1 cellular context compared by ENCODE assay signal in the genomic region with DNA sequence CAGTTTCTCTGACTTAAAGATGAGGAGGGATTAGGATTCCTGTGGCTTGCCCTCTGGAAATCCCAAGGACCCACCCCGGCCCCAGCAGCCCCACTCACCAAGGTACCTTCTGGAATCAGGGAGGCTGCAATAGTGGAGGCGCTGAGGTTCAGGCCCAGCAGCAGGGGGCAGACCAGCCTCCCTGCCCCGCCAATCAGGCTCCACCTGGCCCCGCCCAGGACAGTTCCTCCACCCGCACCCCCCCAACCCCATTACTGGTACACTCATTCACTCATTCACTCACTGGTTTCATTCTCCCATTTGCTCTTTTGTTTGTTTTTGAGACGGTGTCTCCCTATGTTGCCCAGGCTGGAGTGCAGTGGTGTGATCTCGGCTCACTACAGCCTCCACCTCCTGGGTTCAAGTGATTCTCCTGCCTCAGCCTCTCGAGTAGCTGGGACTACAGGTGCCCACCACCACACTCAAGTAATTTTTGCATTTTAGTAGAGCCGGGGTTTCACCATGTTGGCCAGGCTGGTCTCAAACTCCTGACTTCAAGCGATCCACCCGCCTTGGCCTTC.
A peak's percentile ranks its signal among the peaks of the same experiment; 100 is the strongest.
TF ChIP-seq lines count a peak whose summit lies in the region.
"Not testable (repeated sequence)": the region's sequence is repeated elsewhere in the genome, so short reads cannot be mapped to it uniquely, and the experiment has no call there.

No MANE protein-coding gene starts in this region.

TF ChIP-seq in K562, 482 proteins besides CTCF, POLR2A, EP300 and RAD21:
- TF ChIP-seq NFYB (IDR thresholded peaks at IDR 0.05; ENCODE audit: extremely low read depth, insufficient read length) (peak; percentile 13), JUND (IDR thresholded peaks at IDR 0.05; ENCODE audit: borderline replicate concordance, low read depth, low read length) (0 out of 2 replicates have a peak, but pooled peaks have one; percentile 9), RBFOX2 (IDR thresholded peaks at IDR 0.05; ENCODE audit: low read depth, low read length) (0 out of 2 replicates have a peak, but pooled peaks have one; percentile 25), BCOR (IDR thresholded peaks at IDR 0.05) (peak; percentile 50; the same call in 1 of the 2 replicates), MAZ (CRISPR knock-in tag; conservative IDR thresholded peaks at IDR 0.05 in 1 of 2, IDR thresholded peaks at IDR 0.05 in 1 of 2) (peak in 1 of 2 experiments; percentile 39; a peak in 1 of 4 replicates), POLR2G (IDR thresholded peaks at IDR 0.05; ENCODE audit: low read depth, low read length) (peak; percentile 37), ZNF24 (IDR thresholded peaks at IDR 0.05) (peak; percentile 96)
- TF ChIP-seq, protein P1, sequence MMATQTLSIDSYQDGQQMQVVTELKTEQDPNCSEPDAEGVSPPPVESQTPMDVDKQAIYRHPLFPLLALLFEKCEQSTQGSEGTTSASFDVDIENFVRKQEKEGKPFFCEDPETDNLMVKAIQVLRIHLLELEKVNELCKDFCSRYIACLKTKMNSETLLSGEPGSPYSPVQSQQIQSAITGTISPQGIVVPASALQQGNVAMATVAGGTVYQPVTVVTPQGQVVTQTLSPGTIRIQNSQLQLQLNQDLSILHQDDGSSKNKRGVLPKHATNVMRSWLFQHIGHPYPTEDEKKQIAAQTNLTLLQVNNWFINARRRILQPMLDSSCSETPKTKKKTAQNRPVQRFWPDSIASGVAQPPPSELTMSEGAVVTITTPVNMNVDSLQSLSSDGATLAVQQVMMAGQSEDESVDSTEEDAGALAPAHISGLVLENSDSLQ (IDR thresholded peaks at IDR 0.05) = peak; percentile 93
- TF ChIP-seq, protein P2, sequence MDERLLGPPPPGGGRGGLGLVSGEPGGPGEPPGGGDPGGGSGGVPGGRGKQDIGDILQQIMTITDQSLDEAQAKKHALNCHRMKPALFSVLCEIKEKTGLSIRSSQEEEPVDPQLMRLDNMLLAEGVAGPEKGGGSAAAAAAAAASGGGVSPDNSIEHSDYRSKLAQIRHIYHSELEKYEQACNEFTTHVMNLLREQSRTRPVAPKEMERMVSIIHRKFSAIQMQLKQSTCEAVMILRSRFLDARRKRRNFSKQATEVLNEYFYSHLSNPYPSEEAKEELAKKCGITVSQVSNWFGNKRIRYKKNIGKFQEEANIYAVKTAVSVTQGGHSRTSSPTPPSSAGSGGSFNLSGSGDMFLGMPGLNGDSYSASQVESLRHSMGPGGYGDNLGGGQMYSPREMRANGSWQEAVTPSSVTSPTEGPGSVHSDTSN (CRISPR knock-in tag; IDR thresholded peaks at IDR 0.05; ENCODE audit: low read depth) = 0 out of 2 replicates have a peak, but pooled peaks have one; percentile 37
- TF ChIP-seq, protein P2 (tag; conservative IDR thresholded peaks at IDR 0.05; ENCODE audit: low read depth) = 0 out of 2 replicates have a peak, but pooled peaks have one; percentile 23
- TF ChIP-seq, protein P3, sequence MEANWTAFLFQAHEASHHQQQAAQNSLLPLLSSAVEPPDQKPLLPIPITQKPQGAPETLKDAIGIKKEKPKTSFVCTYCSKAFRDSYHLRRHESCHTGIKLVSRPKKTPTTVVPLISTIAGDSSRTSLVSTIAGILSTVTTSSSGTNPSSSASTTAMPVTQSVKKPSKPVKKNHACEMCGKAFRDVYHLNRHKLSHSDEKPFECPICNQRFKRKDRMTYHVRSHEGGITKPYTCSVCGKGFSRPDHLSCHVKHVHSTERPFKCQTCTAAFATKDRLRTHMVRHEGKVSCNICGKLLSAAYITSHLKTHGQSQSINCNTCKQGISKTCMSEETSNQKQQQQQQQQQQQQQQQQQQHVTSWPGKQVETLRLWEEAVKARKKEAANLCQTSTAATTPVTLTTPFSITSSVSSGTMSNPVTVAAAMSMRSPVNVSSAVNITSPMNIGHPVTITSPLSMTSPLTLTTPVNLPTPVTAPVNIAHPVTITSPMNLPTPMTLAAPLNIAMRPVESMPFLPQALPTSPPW (CRISPR knock-in tag; IDR thresholded peaks at IDR 0.05) = peak; percentile 67
- not testable (repeated sequence) for TF ChIP-seq JUND (tag; IDR thresholded peaks at IDR 0.05; ENCODE audit: borderline replicate concordance, low read depth, low read length)
- TF ChIP-seq, protein P4, sequence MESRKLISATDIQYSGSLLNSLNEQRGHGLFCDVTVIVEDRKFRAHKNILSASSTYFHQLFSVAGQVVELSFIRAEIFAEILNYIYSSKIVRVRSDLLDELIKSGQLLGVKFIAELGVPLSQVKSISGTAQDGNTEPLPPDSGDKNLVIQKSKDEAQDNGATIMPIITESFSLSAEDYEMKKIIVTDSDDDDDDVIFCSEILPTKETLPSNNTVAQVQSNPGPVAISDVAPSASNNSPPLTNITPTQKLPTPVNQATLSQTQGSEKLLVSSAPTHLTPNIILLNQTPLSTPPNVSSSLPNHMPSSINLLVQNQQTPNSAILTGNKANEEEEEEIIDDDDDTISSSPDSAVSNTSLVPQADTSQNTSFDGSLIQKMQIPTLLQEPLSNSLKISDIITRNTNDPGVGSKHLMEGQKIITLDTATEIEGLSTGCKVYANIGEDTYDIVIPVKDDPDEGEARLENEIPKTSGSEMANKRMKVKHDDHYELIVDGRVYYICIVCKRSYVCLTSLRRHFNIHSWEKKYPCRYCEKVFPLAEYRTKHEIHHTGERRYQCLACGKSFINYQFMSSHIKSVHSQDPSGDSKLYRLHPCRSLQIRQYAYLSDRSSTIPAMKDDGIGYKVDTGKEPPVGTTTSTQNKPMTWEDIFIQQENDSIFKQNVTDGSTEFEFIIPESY (CRISPR knock-in tag; IDR thresholded peaks at IDR 0.05) = peak; percentile 85
- TF ChIP-seq, protein P5, sequence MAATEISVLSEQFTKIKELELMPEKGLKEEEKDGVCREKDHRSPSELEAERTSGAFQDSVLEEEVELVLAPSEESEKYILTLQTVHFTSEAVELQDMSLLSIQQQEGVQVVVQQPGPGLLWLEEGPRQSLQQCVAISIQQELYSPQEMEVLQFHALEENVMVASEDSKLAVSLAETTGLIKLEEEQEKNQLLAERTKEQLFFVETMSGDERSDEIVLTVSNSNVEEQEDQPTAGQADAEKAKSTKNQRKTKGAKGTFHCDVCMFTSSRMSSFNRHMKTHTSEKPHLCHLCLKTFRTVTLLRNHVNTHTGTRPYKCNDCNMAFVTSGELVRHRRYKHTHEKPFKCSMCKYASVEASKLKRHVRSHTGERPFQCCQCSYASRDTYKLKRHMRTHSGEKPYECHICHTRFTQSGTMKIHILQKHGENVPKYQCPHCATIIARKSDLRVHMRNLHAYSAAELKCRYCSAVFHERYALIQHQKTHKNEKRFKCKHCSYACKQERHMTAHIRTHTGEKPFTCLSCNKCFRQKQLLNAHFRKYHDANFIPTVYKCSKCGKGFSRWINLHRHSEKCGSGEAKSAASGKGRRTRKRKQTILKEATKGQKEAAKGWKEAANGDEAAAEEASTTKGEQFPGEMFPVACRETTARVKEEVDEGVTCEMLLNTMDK (IDR thresholded peaks at IDR 0.05; ENCODE audit: borderline replicate concordance, insufficient read depth, low read depth, low read length, poor library complexity, severe bottlenecking) = peak; percentile 92
- TF ChIP-seq, protein P6, sequence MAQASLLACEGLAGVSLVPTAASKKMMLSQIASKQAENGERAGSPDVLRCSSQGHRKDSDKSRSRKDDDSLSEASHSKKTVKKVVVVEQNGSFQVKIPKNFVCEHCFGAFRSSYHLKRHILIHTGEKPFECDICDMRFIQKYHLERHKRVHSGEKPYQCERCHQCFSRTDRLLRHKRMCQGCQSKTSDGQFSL (CRISPR knock-in tag; IDR thresholded peaks at IDR 0.05) = peak; percentile 92
- TF ChIP-seq, protein P6 (tag; IDR thresholded peaks at IDR 0.05) = peak in 1 of 2 experiments; percentile 60; a peak in 1 of 4 replicates
